Comparison of ENCODE assay signal across 8 cellular contexts in genomic region chr2:204842731-204843490, GRCh38.
DNase-seq lines count a peak whose midpoint lies in the region; ATAC-seq and TF ChIP-seq lines count a peak whose summit lies in the region.

No MANE protein-coding gene starts in this region.

- POLR2A ChIA-PET in A673 (lab: Charles Lee; ENCODE audit: low non-redundant PET): no interaction called here

- H3K27ac ChIP-seq in A673 (ENCODE audit: low read depth, low read length, poor library complexity, severe bottlenecking): no peak overlapping the region
- H3K27ac ChIP-seq in KMS-11: peak overlapping the region; percentile 38

- H3K36me3 ChIP-seq in A673 (ENCODE audit: insufficient read depth, low read length, poor library complexity, severe bottlenecking) (no peaks in the 10 kb centered on the region), KMS-11 (ENCODE audit: insufficient read depth) (no peaks in the 10 kb centered on the region), mucosa of descending colon (ENCODE audit: low read depth) (no peaks in the 10 kb centered on the region)

- H3K4me2 ChIP-seq in KMS-11: peak overlapping the region; percentile 57

- H3K9me3 ChIP-seq in A673 (ENCODE audit: low read depth, low read length, poor library complexity, severe bottlenecking) (no peaks in the 10 kb centered on the region), mucosa of descending colon (no peaks in the 10 kb centered on the region)

- peak overlapping the region; percentile 62 for H3K4me3 Mint-ChIP-seq in chondrocyte (ENCODE audit: unreplicated experiment)

- intact Hi-C loops in A673 (cut with micrococcal nuclease; ENCODE audit: unreplicated experiment): no loop called here
- intact Hi-C loops in mucosa of descending colon (cut with DNase I, micrococcal nuclease): no loop called here

- H3K9ac ChIP-seq in KMS-11: no peak overlapping the region

- DNase-seq in A673 (ENCODE audit: low spot score) (peak; percentile 41), chondrocyte (ENCODE audit: low spot score) (no peak), mucosa of descending colon (no peak), NCI-H1092 (lab: John Stamatoyannopoulos, UW) (no peak), NOMO-1 (lab: John Stamatoyannopoulos, UW; ENCODE audit: unreplicated experiment in 2 of 2) (no peak)

- no TSS peak for BruUV-seq in A673 (replicated peaks; lab: Mats Ljungman, UMichigan)

- H3K36me3 Mint-ChIP-seq in chondrocyte (ENCODE audit: low read depth): no peaks in the 10 kb centered on the region

- no peak overlapping the region for H2AFZ ChIP-seq in KMS-11 (ENCODE audit: low read depth)

- peaks cover 3% of the 10 kb centered on the region; the same call in 1 of the 2 replicates for H4K20me1 ChIP-seq in KMS-11 (ENCODE audit: insufficient read depth)

- H3K27ac Mint-ChIP-seq in chondrocyte (ENCODE audit: unreplicated experiment): peak overlapping the region; percentile 99

- no peak for TF ChIP-seq CTCF in A673 (conservative IDR thresholded peaks at IDR 0.05; ENCODE audit: low read depth, low read length)
- no peak for TF ChIP-seq CTCF in KMS-11 (conservative IDR thresholded peaks at IDR 0.05; ENCODE audit: low read depth, low read length)
- TF ChIP-seq CTCF in chondrocyte (IDR thresholded peaks at IDR 0.05): no peak
- TF ChIP-seq CTCF in mucosa of descending colon (IDR thresholded peaks at IDR 0.05): no peak

- peaks cover 28% of the 10 kb centered on the region for H3K4me1 Mint-ChIP-seq in chondrocyte (ENCODE audit: low read depth)

- H3K9me3 Mint-ChIP-seq in chondrocyte (ENCODE audit: low read depth): no peaks in the 10 kb centered on the region

- H3K79me2 ChIP-seq in KMS-11 (ENCODE audit: insufficient read depth, low read depth): no peaks in the 10 kb centered on the region

- H3K27me3 Mint-ChIP-seq in chondrocyte (ENCODE audit: low read depth): no peaks in the 10 kb centered on the region

- peaks cover 11% of the 10 kb centered on the region for H3K4me1 ChIP-seq in A673 (ENCODE audit: insufficient read depth, low read length, poor library complexity, severe bottlenecking)
- peaks cover 39% of the 10 kb centered on the region for H3K4me1 ChIP-seq in KMS-11 (ENCODE audit: low read depth, poor library complexity, severe bottlenecking)
- no peaks in the 10 kb centered on the region for H3K4me1 ChIP-seq in mucosa of descending colon (ENCODE audit: low read depth)

- CTCF ChIA-PET in A673 (lab: Charles Lee): no interaction called here

- H3K27me3 ChIP-seq in A673 (replicated peaks; ENCODE audit: insufficient read depth, low read depth, low read length, poor library complexity) (no peaks in the 10 kb centered on the region), KMS-11 (ENCODE audit: insufficient read depth, low read depth) (no peaks in the 10 kb centered on the region)

- H3K4me3 ChIP-seq in A673 (ENCODE audit: low read depth, low read length, poor library complexity, severe bottlenecking): no peak overlapping the region
- H3K4me3 ChIP-seq in KMS-11 (IDR thresholded peaks at IDR 0.05; ENCODE audit: insufficient read depth, low read depth, low read length): no peak overlapping the region
- H3K4me3 ChIP-seq in mucosa of descending colon: no peak overlapping the region

- ATAC-seq in mucosa of descending colon: peak; percentile 27
- no peak for ATAC-seq in HG03439 (IDR thresholded peaks at IDR 0.05; ENCODE audit: unreplicated experiment)
- ATAC-seq in HG03520 (IDR thresholded peaks at IDR 0.05; ENCODE audit: unreplicated experiment): no peak
